Comparison of ENCODE assay signal across 9 cellular contexts in the genomic region with DNA sequence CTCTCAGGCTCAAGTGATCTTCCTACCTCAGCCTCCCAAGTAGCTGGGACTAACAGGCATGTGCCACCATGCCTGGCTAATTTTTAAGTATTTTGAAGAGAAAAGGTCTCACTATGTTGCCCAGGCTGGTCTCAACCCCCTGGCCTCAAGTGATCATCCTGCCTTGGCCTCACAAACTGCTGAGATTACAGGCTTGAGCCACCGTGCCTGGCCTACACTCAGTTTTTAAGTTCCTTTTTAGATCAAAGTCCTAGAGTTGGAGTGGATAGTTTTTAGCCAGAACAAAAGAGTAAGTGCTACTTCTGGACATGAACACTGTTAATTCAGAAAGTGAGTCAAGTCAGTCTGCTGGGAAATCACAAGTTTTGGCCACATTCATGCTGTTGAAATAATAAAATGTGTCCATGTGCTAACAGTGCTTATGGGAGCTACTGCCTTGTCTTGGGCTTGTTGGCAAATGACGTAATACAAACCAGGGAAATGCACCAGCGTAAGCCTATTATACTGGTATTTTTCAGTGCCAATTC.
DNase-seq lines count a peak whose midpoint lies in the region; ATAC-seq and TF ChIP-seq lines count a peak whose summit lies in the region.
"Had no signal": no experiment of that assay in that cellular context is flagged by ENCODE, and none has a peak within 500 bp of the region (broad histone marks: within the 10 kb centered on the region; RNA-seq: fewer than 3 reads in every experiment).

No MANE protein-coding gene starts in this region.

- no peak overlapping the region for H3K4me3 ChIP-seq in epithelial cell of esophagus (ENCODE audit: low read length)

- DNase-seq in Right ventricle myocardium superior (no peak), cardiac septum (ENCODE audit: low spot score) (no peak), epithelial cell of esophagus (ENCODE audit: low read depth) (peak; percentile 79), midbrain (lab: John Stamatoyannopoulos, UW) (peak; percentile 12), cerebellum (ENCODE audit: low spot score) (no peak), KG1 (lab: John Stamatoyannopoulos, UW) (no peak)
- no peak for DNase-seq in activated CD8-positive, alpha-beta memory T cell treated with anti-CD3 and anti-CD28 coated beads, Interleukin-2, amount 50 U/mL, for 48 hours
- DNase-seq: stimulated activated CD4-positive, alpha-beta T cell treated with anti-CD3 and anti-CD28 coated beads, Interleukin-4, amount 100 ng/mL, for 1 hour had no signal

- TF ChIP-seq CTCF in epithelial cell of esophagus (IDR thresholded peaks at IDR 0.05; ENCODE audit: insufficient read depth, low read depth, low read length, missing control alignments), result no peak

- intact Hi-C loops in Right ventricle myocardium superior (cut with DNase I), result no loop called here
- intact Hi-C loops in cardiac septum (cut with DNase I), result no loop called here

- ATAC-seq in Right ventricle myocardium superior (ENCODE audit: poor library complexity) (peak; percentile 62), GM18909 (IDR thresholded peaks at IDR 0.05; ENCODE audit: poor library complexity, unreplicated experiment) (no peak)

Comparison
In these comparisons a context has a peak if more than half of its experiments do, and no peak if none do; other contexts are left out.
1. DNase-seq: peak in epithelial cell of esophagus (single experiment) and midbrain (single experiment); none in Right ventricle myocardium superior (single experiment), cardiac septum (single experiment), activated CD8-positive, alpha-beta memory T cell treated with anti-CD3 and anti-CD28 coated beads, Interleukin-2, amount 50 U/mL, for 48 hours (single experiment), cerebellum (single experiment) and KG1 (single experiment).